ENCODE assay signal across 2 cellular contexts in the genomic region with DNA sequence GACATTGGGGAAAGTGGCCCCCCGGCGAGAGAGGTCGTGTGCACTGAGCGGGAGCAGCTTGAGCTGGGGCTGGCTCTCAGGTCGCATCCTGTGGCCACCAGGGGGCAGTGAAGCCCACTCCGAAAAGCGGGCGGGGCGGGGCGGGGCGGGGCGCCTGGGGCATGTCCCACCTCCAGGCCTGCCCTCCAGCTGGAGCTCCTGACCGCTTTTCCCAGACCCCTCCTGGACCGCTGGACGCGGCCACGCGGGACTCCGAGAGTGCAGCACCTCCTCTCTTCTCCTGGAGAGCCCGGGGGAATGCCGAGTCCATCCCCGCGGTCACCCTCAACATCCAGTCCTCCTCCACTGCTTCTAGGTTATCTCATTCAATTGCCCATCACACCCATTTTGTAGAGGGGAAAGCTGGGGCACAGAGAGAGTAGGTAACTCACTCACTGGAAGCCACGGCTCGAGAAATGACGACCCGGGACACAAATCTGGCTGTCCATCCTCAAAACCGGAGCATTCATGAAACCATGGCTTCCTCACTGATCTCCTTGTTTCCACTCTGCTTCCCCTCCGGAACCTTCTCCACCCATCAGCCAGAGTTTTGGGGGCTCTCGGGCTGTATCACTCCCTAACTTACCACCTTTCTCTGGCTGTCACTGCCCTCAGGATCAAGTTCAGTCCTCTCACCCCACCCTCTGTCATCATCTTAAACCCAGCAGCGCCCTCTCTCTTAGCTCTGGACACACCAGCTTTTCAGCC.
TF ChIP-seq lines count a peak whose summit lies in the region.

No MANE protein-coding gene starts in this region.

TF ChIP-seq in IMR-90, 13 proteins besides CTCF, POLR2A, EP300 and RAD21:
- TF ChIP-seq CHD1 (IDR thresholded peaks at IDR 0.05; ENCODE audit: low read depth, low read length) (no peak), MAZ (IDR thresholded peaks at IDR 0.05; ENCODE audit: borderline replicate concordance, low read depth, low read length) (peak; percentile 87), SMC3 (IDR thresholded peaks at IDR 0.05; ENCODE audit: low read depth, low read length) (peak; percentile 72), CEBPB (IDR thresholded peaks at IDR 0.05; ENCODE audit: low read depth, low read length) (no peak), NFE2L2 (IDR thresholded peaks at IDR 0.05; ENCODE audit: low read depth, low read length) (no peak), FOS (IDR thresholded peaks at IDR 0.05; ENCODE audit: low read depth, low read length) (no peak), RCOR1 (IDR thresholded peaks at IDR 0.05; ENCODE audit: insufficient replicate concordance, low read length) (no peak), MXI1 (IDR thresholded peaks at IDR 0.05; ENCODE audit: borderline replicate concordance, low read depth, low read length) (no peak), RFX5 (IDR thresholded peaks at IDR 0.05; ENCODE audit: low read depth, low read length) (no peak), BHLHE40 (IDR thresholded peaks at IDR 0.05; ENCODE audit: low read depth, low read length) (no peak), MAFK (IDR thresholded peaks at IDR 0.05; ENCODE audit: low read depth, low read length) (no peak)
- TF ChIP-seq, protein P1, sequence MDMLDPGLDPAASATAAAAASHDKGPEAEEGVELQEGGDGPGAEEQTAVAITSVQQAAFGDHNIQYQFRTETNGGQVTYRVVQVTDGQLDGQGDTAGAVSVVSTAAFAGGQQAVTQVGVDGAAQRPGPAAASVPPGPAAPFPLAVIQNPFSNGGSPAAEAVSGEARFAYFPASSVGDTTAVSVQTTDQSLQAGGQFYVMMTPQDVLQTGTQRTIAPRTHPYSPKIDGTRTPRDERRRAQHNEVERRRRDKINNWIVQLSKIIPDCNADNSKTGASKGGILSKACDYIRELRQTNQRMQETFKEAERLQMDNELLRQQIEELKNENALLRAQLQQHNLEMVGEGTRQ (IDR thresholded peaks at IDR 0.05; ENCODE audit: low read depth, low read length) = no peak
- TF ChIP-seq, protein P2, sequence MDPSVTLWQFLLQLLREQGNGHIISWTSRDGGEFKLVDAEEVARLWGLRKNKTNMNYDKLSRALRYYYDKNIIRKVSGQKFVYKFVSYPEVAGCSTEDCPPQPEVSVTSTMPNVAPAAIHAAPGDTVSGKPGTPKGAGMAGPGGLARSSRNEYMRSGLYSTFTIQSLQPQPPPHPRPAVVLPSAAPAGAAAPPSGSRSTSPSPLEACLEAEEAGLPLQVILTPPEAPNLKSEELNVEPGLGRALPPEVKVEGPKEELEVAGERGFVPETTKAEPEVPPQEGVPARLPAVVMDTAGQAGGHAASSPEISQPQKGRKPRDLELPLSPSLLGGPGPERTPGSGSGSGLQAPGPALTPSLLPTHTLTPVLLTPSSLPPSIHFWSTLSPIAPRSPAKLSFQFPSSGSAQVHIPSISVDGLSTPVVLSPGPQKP (IDR thresholded peaks at IDR 0.05; ENCODE audit: borderline replicate concordance, low read depth, low read length) = no peak
TF ChIP-seq in IMR-90: peak in this region for 2.

TF ChIP-seq in neural cell, 6 proteins besides CTCF, POLR2A, EP300 and RAD21:
- TF ChIP-seq POLR2AphosphoS5 (IDR thresholded peaks at IDR 0.05) (peak; percentile 29), TAF1 (IDR thresholded peaks at IDR 0.05; ENCODE audit: low read depth) (no peak), SMC3 (conservative IDR thresholded peaks at IDR 0.05; ENCODE audit: poor library complexity) (peak; percentile 53)
- TF ChIP-seq, protein P3, sequence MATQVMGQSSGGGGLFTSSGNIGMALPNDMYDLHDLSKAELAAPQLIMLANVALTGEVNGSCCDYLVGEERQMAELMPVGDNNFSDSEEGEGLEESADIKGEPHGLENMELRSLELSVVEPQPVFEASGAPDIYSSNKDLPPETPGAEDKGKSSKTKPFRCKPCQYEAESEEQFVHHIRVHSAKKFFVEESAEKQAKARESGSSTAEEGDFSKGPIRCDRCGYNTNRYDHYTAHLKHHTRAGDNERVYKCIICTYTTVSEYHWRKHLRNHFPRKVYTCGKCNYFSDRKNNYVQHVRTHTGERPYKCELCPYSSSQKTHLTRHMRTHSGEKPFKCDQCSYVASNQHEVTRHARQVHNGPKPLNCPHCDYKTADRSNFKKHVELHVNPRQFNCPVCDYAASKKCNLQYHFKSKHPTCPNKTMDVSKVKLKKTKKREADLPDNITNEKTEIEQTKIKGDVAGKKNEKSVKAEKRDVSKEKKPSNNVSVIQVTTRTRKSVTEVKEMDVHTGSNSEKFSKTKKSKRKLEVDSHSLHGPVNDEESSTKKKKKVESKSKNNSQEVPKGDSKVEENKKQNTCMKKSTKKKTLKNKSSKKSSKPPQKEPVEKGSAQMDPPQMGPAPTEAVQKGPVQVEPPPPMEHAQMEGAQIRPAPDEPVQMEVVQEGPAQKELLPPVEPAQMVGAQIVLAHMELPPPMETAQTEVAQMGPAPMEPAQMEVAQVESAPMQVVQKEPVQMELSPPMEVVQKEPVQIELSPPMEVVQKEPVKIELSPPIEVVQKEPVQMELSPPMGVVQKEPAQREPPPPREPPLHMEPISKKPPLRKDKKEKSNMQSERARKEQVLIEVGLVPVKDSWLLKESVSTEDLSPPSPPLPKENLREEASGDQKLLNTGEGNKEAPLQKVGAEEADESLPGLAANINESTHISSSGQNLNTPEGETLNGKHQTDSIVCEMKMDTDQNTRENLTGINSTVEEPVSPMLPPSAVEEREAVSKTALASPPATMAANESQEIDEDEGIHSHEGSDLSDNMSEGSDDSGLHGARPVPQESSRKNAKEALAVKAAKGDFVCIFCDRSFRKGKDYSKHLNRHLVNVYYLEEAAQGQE (IDR thresholded peaks at IDR 0.05; ENCODE audit: borderline replicate concordance) = no peak
